Comparison of ENCODE assay signal across 9 cellular contexts in genomic region chr10:97553575-97554100, GRCh38. TPM values are rescaled to one million over a fixed set of nuclear protein-coding genes. Genes with fewer than 3 reads are reported as not detected.
DNase-seq lines count a peak whose midpoint lies in the region; ATAC-seq lines count a peak whose summit lies in the region.
"Had no signal": no experiment of that assay in that cellular context is flagged by ENCODE, and none has a peak within 500 bp of the region (broad histone marks: within the 10 kb centered on the region; RNA-seq: fewer than 3 reads in every experiment).

No MANE protein-coding gene starts in this region.

- peak; percentile 96 for ATAC-seq in Right ventricle myocardium superior (ENCODE audit: poor library complexity)
- no peak for ATAC-seq in HG03025 (IDR thresholded peaks at IDR 0.05; ENCODE audit: low FRiP score, unreplicated experiment)

- no peaks in the 10 kb centered on the region for H3K36me3 ChIP-seq in HUES48 (ENCODE audit: control insufficient read depth, insufficient read depth, low read length)

- no peak overlapping the region for H3K4me3 Mint-ChIP-seq in activated naive CD4-positive, alpha-beta T cell treated with anti-CD3 and anti-CD28 coated beads, Interleukin-2, amount 10 ng/mL, durations not matched to agents 7 days and 5 days

- no peaks in the 10 kb centered on the region for H3K9me3 ChIP-seq in HUES48 (ENCODE audit: control insufficient read depth, insufficient read depth, low read length)

- H3K27ac ChIP-seq in HUES48 (ENCODE audit: low read depth, low read length), result peak overlapping the region; percentile 60

- H3K36me3 Mint-ChIP-seq in activated naive CD4-positive, alpha-beta T cell treated with anti-CD3 and anti-CD28 coated beads, Interleukin-2, amount 10 ng/mL, durations not matched to agents 7 days and 5 days, result no peaks in the 10 kb centered on the region

- peaks cover 24% of the 10 kb centered on the region for H3K4me1 ChIP-seq in HUES48 (ENCODE audit: control insufficient read depth, insufficient read depth, low read length)

- H3K27ac Mint-ChIP-seq in activated naive CD4-positive, alpha-beta T cell treated with anti-CD3 and anti-CD28 coated beads, Interleukin-2, amount 10 ng/mL, durations not matched to agents 7 days and 5 days, result no peak overlapping the region

- no peaks in the 10 kb centered on the region for H3K27me3 Mint-ChIP-seq in activated naive CD4-positive, alpha-beta T cell treated with anti-CD3 and anti-CD28 coated beads, Interleukin-2, amount 10 ng/mL, durations not matched to agents 7 days and 5 days

- H3K4me3 ChIP-seq in HUES48 (ENCODE audit: low read depth, low read length), result peak overlapping the region; percentile 37

- DNase-seq in NCI-H2227 (lab: John Stamatoyannopoulos, UW; ENCODE audit: unreplicated experiment) (peak; percentile 47), NCI-H2227 treated with DMSO at 0.1 percent for 48 hours (lab: John Stamatoyannopoulos, UW) (no peak), SK-N-DZ (ENCODE audit: low spot score) (peak; percentile 57), Right ventricle myocardium superior (peak; percentile 86), posterior vena cava (ENCODE audit: low spot score) (peak; percentile 88)
- peak; percentile 75 for DNase-seq in activated naive CD4-positive, alpha-beta T cell treated with anti-CD3 and anti-CD28 coated beads, Interleukin-2, amount 10 ng/mL, durations not matched to agents 7 days and 5 days

- H3K9me3 Mint-ChIP-seq in activated naive CD4-positive, alpha-beta T cell treated with anti-CD3 and anti-CD28 coated beads, Interleukin-2, amount 10 ng/mL, durations not matched to agents 7 days and 5 days, result no peaks in the 10 kb centered on the region

- no peaks in the 10 kb centered on the region for H3K4me1 Mint-ChIP-seq in activated naive CD4-positive, alpha-beta T cell treated with anti-CD3 and anti-CD28 coated beads, Interleukin-2, amount 10 ng/mL, durations not matched to agents 7 days and 5 days

- CTCF ChIA-PET in activated naive CD4-positive, alpha-beta T cell treated with anti-CD3 and anti-CD28 coated beads, Interleukin-2, amount 10 ng/mL, durations not matched to agents 7 days and 5 days (lab: Charles Lee), result interaction anchor here (0.6 to 6.4 kb wide), 20 partner anchors 9 to 194 kb away, joined by 3 to 76 read pairs (median 4); partner anchors contain the start of genes ANKRD2, AVPI1 and RRP12

- H3K9ac ChIP-seq in HUES48 (ENCODE audit: low read depth, low read length), result no peak overlapping the region

- H3K27me3 ChIP-seq in HUES48 (ENCODE audit: control insufficient read depth, insufficient read depth, low read length), result no peaks in the 10 kb centered on the region

- intact Hi-C loops in Right ventricle myocardium superior (cut with DNase I) (loop anchor here (2.0 kb wide), 1 partner anchor 91 kb away; no protein-coding TSS in a partner anchor), posterior vena cava (cut with DNase I) (loop anchor here in 1 of 2 donors (10.0 kb wide), 1 partner anchor 89 kb away; no protein-coding TSS in a partner anchor)

RNA-seq across cellular contexts. Expression of gene ANKRD2, which starts 18.9 kb away (rescaled TPM):
- polyA plus RNA-seq in SK-N-DZ (2014; cell fraction: cytosol; rRNA removed), result not detected in 2 replicates
- not detected in 2 replicates for polyA plus RNA-seq in SK-N-DZ (2014; cell fraction: nucleus; rRNA removed)
- total RNA-seq in Right ventricle myocardium superior (152 TPM), posterior vena cava (1 to 10 TPM in 1 of 2 donors, under 1 TPM in 1; 0.67 to 1.1 TPM)
- total RNA-seq: mononuclear cell had no signal

RNA-seq across cellular contexts. Expression of gene HOGA1, which starts 30.6 kb away (rescaled TPM):
- polyA plus RNA-seq in SK-N-DZ (2014; cell fraction: cytosol; rRNA removed), result 4.3 and 6.6 TPM in 2 replicates
- 4.4 and 5.9 TPM in 2 replicates for polyA plus RNA-seq in SK-N-DZ (2014; cell fraction: nucleus; rRNA removed)
- total RNA-seq in Right ventricle myocardium superior, result 18.7 TPM
- total RNA-seq in posterior vena cava, result 1 to 10 TPM; 1.5 to 4.1 TPM
- total RNA-seq: mononuclear cell had no signal

RNA-seq across cellular contexts. Expression of gene C10orf62, which starts 35.9 kb away (rescaled TPM):
- polyA plus RNA-seq in SK-N-DZ (2014; cell fraction: cytosol; rRNA removed), result 0.32 TPM in 1 of 2 replicates, not detected in the other
- polyA plus RNA-seq in SK-N-DZ (2014; cell fraction: nucleus; rRNA removed), result 0.16 and 0.19 TPM in 2 replicates
- 0.48 TPM for total RNA-seq in Right ventricle myocardium superior
- under 1 TPM; 0.19 to 0.46 TPM for total RNA-seq in posterior vena cava
- total RNA-seq: mononuclear cell had no signal

RNA-seq across cellular contexts. Expression of gene UBTD1, which starts 54.9 kb away (rescaled TPM):
- 5.8 and 6.2 TPM in 2 replicates for polyA plus RNA-seq in SK-N-DZ (2014; cell fraction: cytosol; rRNA removed)
- 5.7 and 6.3 TPM in 2 replicates for polyA plus RNA-seq in SK-N-DZ (2014; cell fraction: nucleus; rRNA removed)
- total RNA-seq in Right ventricle myocardium superior (26.7 TPM), posterior vena cava (10 to 100 TPM; 15.6 to 16.5 TPM)

RNA-seq across cellular contexts. Expression of gene MMS19, which starts 55.4 kb away (rescaled TPM):
- polyA plus RNA-seq in SK-N-DZ (2014; cell fraction: cytosol; rRNA removed), result 103 and 140 TPM in 2 replicates
- polyA plus RNA-seq in SK-N-DZ (2014; cell fraction: nucleus; rRNA removed), result 265 and 277 TPM in 2 replicates
- total RNA-seq in Right ventricle myocardium superior (34.0 TPM), posterior vena cava (10 to 100 TPM; 29.5 to 32.1 TPM)

Comparison
In these comparisons a context has a peak if more than half of its experiments do, and no peak if none do; other contexts are left out.
1. RNA of gene ANKRD2, which starts 18.9 kb away (total RNA-seq): 152 TPM in Right ventricle myocardium superior (single experiment); 0.67 to 1.1 TPM in posterior vena cava; every median in the first group is over 10 times any median in the second.